ENCODE assay signal across 1 cellular context in genomic region chr19:39935262-39935661, GRCh38.
TF ChIP-seq lines count a peak whose summit lies in the region.

No MANE protein-coding gene starts in this region.

TF ChIP-seq in GM23338, 12 proteins besides CTCF, POLR2A, EP300 and RAD21 (continued from another document):
- no peak for TF ChIP-seq ZNF462 (CRISPR knock-in tag; IDR thresholded peaks at IDR 0.05)
